2 cellular contexts compared by ENCODE assay signal in genomic region chr10:117698809-117699208, GRCh38.
A peak's percentile ranks its signal among the peaks of the same experiment; 100 is the strongest.
TF ChIP-seq lines count a peak whose summit lies in the region.

No MANE protein-coding gene starts in this region.

TF ChIP-seq in WTC11, 78 proteins besides CTCF, POLR2A, EP300 and RAD21:
- TF ChIP-seq E2F4 (CRISPR knock-in tag; IDR thresholded peaks at IDR 0.05; ENCODE audit: borderline replicate concordance, low read depth) (no peak), GABPB1 (CRISPR knock-in tag; IDR thresholded peaks at IDR 0.05) (no peak), USF1 (CRISPR knock-in tag; IDR thresholded peaks at IDR 0.05) (no peak), USF2 (CRISPR knock-in tag; IDR thresholded peaks at IDR 0.05) (peak; percentile 50; the same call in 1 of the 2 replicates), SMAD3 (CRISPR knock-in tag; IDR thresholded peaks at IDR 0.05; ENCODE audit: borderline replicate concordance) (no peak), ZNF416 (CRISPR knock-in tag; IDR thresholded peaks at IDR 0.05) (no peak), ESRRA (CRISPR knock-in tag; IDR thresholded peaks at IDR 0.05; ENCODE audit: borderline replicate concordance) (no peak), FOXP1 (CRISPR knock-in tag; IDR thresholded peaks at IDR 0.05; ENCODE audit: borderline replicate concordance) (no peak), E2F1 (CRISPR knock-in tag; IDR thresholded peaks at IDR 0.05) (no peak), SP1 (CRISPR knock-in tag; conservative IDR thresholded peaks at IDR 0.05) (no peak), SOX15 (CRISPR knock-in tag; IDR thresholded peaks at IDR 0.05) (no peak), ARID4B (CRISPR knock-in tag; IDR thresholded peaks at IDR 0.05; ENCODE audit: borderline replicate concordance) (no peak), NFYB (CRISPR knock-in tag; conservative IDR thresholded peaks at IDR 0.05; ENCODE audit: low read depth) (peak; percentile 28; the same call in 1 of the 2 replicates), IRF2 (CRISPR knock-in tag; IDR thresholded peaks at IDR 0.05; ENCODE audit: borderline replicate concordance, low read depth) (no peak), ELF4 (CRISPR knock-in tag; IDR thresholded peaks at IDR 0.05; ENCODE audit: low read depth) (no peak)

TF ChIP-seq in H1, 55 proteins besides CTCF, POLR2A, EP300 and RAD21:
- no peak for TF ChIP-seq MAFK (IDR thresholded peaks at IDR 0.05; ENCODE audit: low read depth, low read length)
- TF ChIP-seq JUN (IDR thresholded peaks at IDR 0.05; ENCODE audit: low read depth, low read length) = no peak
- TF ChIP-seq SRF (IDR thresholded peaks at IDR 0.05; ENCODE audit: low read depth, low read length) = no peak
- peak; percentile 27; the same call in 1 of the 2 replicates for TF ChIP-seq USF2 (IDR thresholded peaks at IDR 0.05; ENCODE audit: low read length)
- TF ChIP-seq JUND (IDR thresholded peaks at IDR 0.05; ENCODE audit: low read length) = no peak
